ENCODE assay signal across 27 cellular contexts in the genomic region with DNA sequence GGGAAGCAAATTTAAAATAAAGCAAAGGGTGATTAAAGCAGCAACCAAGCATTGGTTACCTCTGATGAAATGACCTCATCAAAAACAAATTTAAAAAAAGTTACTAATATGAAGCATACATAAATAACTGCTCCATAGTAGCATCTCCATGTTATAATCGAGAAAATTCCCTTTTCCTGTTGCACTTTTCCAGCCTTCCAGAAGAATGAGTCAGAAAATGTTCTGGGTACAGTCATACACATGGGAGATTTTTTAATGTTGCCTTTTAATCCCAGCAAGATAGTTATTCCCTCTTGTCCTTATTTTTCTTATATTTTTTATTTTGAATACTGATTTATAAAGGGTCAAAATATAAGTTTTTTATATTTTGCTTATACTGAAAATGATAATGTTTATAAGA. TPM values are rescaled to one million over a fixed set of nuclear protein-coding genes. Genes with fewer than 3 reads are reported as not detected.
DNase-seq lines count a peak whose midpoint lies in the region; ATAC-seq, FAIRE-seq and TF ChIP-seq lines count a peak whose summit lies in the region.
"Had no signal": no experiment of that assay in that cellular context is flagged by ENCODE, and none has a peak within 500 bp of the region (broad histone marks: within the 10 kb centered on the region; RNA-seq: fewer than 3 reads in every experiment).

No MANE protein-coding gene starts in this region.

- H3K36me3 Mint-ChIP-seq in stimulated activated naive B cell treated with anti-CD40 and anti-IgM and Interleukin-4, amounts not matched to agents 10 μg/mL and 1 μg/mL and 100 μg/mL, for 72 hours = no peaks in the 10 kb centered on the region
- H3K36me3 Mint-ChIP-seq: natural killer cell treated with Interleukin-12 subunit alpha and Interleukin-12 subunit beta and Interleukin-15 and Interleukin-18, amount 100 ng/mL, for 72 hours; WTC11 had no signal

- peak; percentile 56; the same call in 2 of the 3 replicates for ATAC-seq in SK-N-SH treated with all-trans-retinoic acid at 6 μM for 48 hours
- no peak for ATAC-seq in HG03439 (IDR thresholded peaks at IDR 0.05; ENCODE audit: unreplicated experiment)
- no peak for ATAC-seq in stimulated activated naive B cell treated with anti-CD40 and anti-IgM and Interleukin-4, amounts not matched to agents 10 μg/mL and 1 μg/mL and 100 μg/mL, for 72 hours (replicated peaks)
- ATAC-seq: A549; K562; natural killer cell treated with Interleukin-12 subunit alpha and Interleukin-12 subunit beta and Interleukin-15 and Interleukin-18, amount 100 ng/mL, for 72 hours; T-helper 17 cell; WTC11 had no signal

- no peak for FAIRE-seq in H54 (lab: Jason Lieb, UNC)
- FAIRE-seq: A549, colon, frontal cortex, K562 had no signal

- TF ChIP-seq CTCF in fibroblast of pulmonary artery (IDR thresholded peaks at IDR 0.05; ENCODE audit: low read length, missing control alignments) = no peak

- no peaks in the 10 kb centered on the region for H3K4me1 Mint-ChIP-seq in stimulated activated naive B cell treated with anti-CD40 and anti-IgM and Interleukin-4, amounts not matched to agents 10 μg/mL and 1 μg/mL and 100 μg/mL, for 72 hours
- H3K4me1 Mint-ChIP-seq: activated CD4-positive, alpha-beta memory T cell treated with anti-CD3 and anti-CD28 coated beads, Interleukin-2, amount 10 ng/mL, durations not matched to agents 7 days and 5 days; T-helper 17 cell had no signal

- H3K4me3 ChIP-seq in fibroblast of pulmonary artery (replicated peaks; ENCODE audit: low read depth, low read length) = no peak overlapping the region
- H3K4me3 ChIP-seq: A549, K562, stomach, upper lobe of left lung had no signal

- H3K9me3 Mint-ChIP-seq in stimulated activated naive B cell treated with anti-CD40 and anti-IgM and Interleukin-4, amounts not matched to agents 10 μg/mL and 1 μg/mL and 100 μg/mL, for 72 hours = peaks cover 0 to 3% of the 10 kb centered on the region in 2 donors
- H3K9me3 Mint-ChIP-seq: activated CD4-positive, alpha-beta memory T cell treated with anti-CD3 and anti-CD28 coated beads, Interleukin-2, amount 10 ng/mL, durations not matched to agents 7 days and 5 days; CD4-positive, alpha-beta T cell; WTC11 had no signal

- DNase-seq in A172 (ENCODE audit: low spot score) (peak; percentile 41), H54 (ENCODE audit: insufficient read length, low spot score) (peak; percentile 1), fibroblast of pulmonary artery (ENCODE audit: low read depth) (peak; percentile 51), NCI-H2227 (lab: John Stamatoyannopoulos, UW; ENCODE audit: unreplicated experiment) (no peak), LoVo (ENCODE audit: low spot score) (no peak)
- DNase-seq in stimulated activated naive B cell treated with anti-CD40 and anti-IgM and Interleukin-4, amounts not matched to agents 10 μg/mL and 1 μg/mL and 100 μg/mL, for 72 hours = no peak
- DNase-seq: activated CD4-positive, alpha-beta memory T cell treated with anti-CD3 and anti-CD28 coated beads, Interleukin-2, amount 10 ng/mL, durations not matched to agents 7 days and 5 days; activated naive CD4-positive, alpha-beta T cell; activated T-cell treated with anti-CD3 and anti-CD28 coated beads, Interleukin-2, amount 50 U/mL, for 1 hour; CD4-positive, alpha-beta T cell; DMS53; NCI-H1092 treated with DMSO at 0.1 percent for 48 hours; NCI-H2107; NCI-H524; SHP77 treated with DMSO at 0.1 percent for 48 hours; stimulated activated CD4-positive, alpha-beta T cell treated with anti-CD3 and anti-CD28 coated beads, Interleukin-1b, Interleukin-23, amount 100 ng/mL, for 48 hours; stomach; T-helper 17 cell; upper lobe of left lung had no signal

- H3K27me3 Mint-ChIP-seq in stimulated activated naive B cell treated with anti-CD40 and anti-IgM and Interleukin-4, amounts not matched to agents 10 μg/mL and 1 μg/mL and 100 μg/mL, for 72 hours = peaks cover 3 to 6% of the 10 kb centered on the region in 2 donors
- H3K27me3 Mint-ChIP-seq: activated CD4-positive, alpha-beta memory T cell treated with anti-CD3 and anti-CD28 coated beads, Interleukin-2, amount 10 ng/mL, durations not matched to agents 7 days and 5 days had no signal

- no peak for TF ChIP-seq POLR2A in H54 (IDR thresholded peaks at IDR 0.05; ENCODE audit: low read depth, low read length)

- no peak overlapping the region for H3K27ac Mint-ChIP-seq in stimulated activated naive B cell treated with anti-CD40 and anti-IgM and Interleukin-4, amounts not matched to agents 10 μg/mL and 1 μg/mL and 100 μg/mL, for 72 hours
- H3K27ac Mint-ChIP-seq: activated CD4-positive, alpha-beta memory T cell treated with anti-CD3 and anti-CD28 coated beads, Interleukin-2, amount 10 ng/mL, durations not matched to agents 7 days and 5 days; CD4-positive, alpha-beta T cell; natural killer cell treated with Interleukin-12 subunit alpha and Interleukin-12 subunit beta and Interleukin-15 and Interleukin-18, amount 100 ng/mL, for 72 hours; T-helper 17 cell; WTC11 had no signal

- H3K4me3 Mint-ChIP-seq in stimulated activated naive B cell treated with anti-CD40 and anti-IgM and Interleukin-4, amounts not matched to agents 10 μg/mL and 1 μg/mL and 100 μg/mL, for 72 hours = no peak overlapping the region
- H3K4me3 Mint-ChIP-seq: activated CD4-positive, alpha-beta memory T cell treated with anti-CD3 and anti-CD28 coated beads, Interleukin-2, amount 10 ng/mL, durations not matched to agents 7 days and 5 days; CD4-positive, alpha-beta T cell; natural killer cell treated with Interleukin-12 subunit alpha and Interleukin-12 subunit beta and Interleukin-15 and Interleukin-18, amount 100 ng/mL, for 72 hours; T-helper 17 cell; WTC11 had no signal

TF ChIP-seq in SK-N-SH treated with all-trans-retinoic acid at 6 μM for 48 hours, 23 proteins besides CTCF, POLR2A, EP300 and RAD21 (continues in another document):
- TF ChIP-seq, protein P1, sequence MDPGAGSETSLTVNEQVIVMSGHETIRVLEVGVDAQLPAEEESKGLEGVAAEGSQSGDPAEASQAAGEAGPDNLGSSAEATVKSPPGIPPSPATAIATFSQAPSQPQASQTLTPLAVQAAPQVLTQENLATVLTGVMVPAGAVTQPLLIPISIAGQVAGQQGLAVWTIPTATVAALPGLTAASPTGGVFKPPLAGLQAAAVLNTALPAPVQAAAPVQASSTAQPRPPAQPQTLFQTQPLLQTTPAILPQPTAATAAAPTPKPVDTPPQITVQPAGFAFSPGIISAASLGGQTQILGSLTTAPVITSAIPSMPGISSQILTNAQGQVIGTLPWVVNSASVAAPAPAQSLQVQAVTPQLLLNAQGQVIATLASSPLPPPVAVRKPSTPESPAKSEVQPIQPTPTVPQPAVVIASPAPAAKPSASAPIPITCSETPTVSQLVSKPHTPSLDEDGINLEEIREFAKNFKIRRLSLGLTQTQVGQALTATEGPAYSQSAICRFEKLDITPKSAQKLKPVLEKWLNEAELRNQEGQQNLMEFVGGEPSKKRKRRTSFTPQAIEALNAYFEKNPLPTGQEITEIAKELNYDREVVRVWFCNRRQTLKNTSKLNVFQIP (CRISPR knock-in tag; IDR thresholded peaks at IDR 0.05; ENCODE audit: borderline replicate concordance, low read depth) = no peak
- TF ChIP-seq, protein P2, sequence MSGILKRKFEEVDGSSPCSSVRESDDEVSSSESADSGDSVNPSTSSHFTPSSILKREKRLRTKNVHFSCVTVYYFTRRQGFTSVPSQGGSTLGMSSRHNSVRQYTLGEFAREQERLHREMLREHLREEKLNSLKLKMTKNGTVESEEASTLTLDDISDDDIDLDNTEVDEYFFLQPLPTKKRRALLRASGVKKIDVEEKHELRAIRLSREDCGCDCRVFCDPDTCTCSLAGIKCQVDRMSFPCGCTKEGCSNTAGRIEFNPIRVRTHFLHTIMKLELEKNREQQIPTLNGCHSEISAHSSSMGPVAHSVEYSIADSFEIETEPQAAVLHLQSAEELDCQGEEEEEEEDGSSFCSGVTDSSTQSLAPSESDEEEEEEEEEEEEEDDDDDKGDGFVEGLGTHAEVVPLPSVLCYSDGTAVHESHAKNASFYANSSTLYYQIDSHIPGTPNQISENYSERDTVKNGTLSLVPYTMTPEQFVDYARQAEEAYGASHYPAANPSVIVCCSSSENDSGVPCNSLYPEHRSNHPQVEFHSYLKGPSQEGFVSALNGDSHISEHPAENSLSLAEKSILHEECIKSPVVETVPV (CRISPR knock-in tag; IDR thresholded peaks at IDR 0.05) = no peak
- TF ChIP-seq RARB (CRISPR knock-in tag; IDR thresholded peaks at IDR 0.05) = no peak
- no peak for TF ChIP-seq BACH2 (CRISPR knock-in tag; IDR thresholded peaks at IDR 0.05; ENCODE audit: borderline replicate concordance)
- no peak for TF ChIP-seq GLIS3 (CRISPR knock-in tag; IDR thresholded peaks at IDR 0.05)
- no peak for TF ChIP-seq CSDC2 (CRISPR knock-in tag; IDR thresholded peaks at IDR 0.05)
- no peak for TF ChIP-seq TCF4 (CRISPR knock-in tag; IDR thresholded peaks at IDR 0.05; ENCODE audit: borderline replicate concordance)
- TF ChIP-seq ZFP30 (CRISPR knock-in tag; IDR thresholded peaks at IDR 0.05) = no peak
- no peak for TF ChIP-seq ISL1 (CRISPR knock-in tag; IDR thresholded peaks at IDR 0.05)
- TF ChIP-seq PPARA (CRISPR knock-in tag; IDR thresholded peaks at IDR 0.05; ENCODE audit: borderline replicate concordance) = no peak
- TF ChIP-seq ZNF8 (CRISPR knock-in tag; IDR thresholded peaks at IDR 0.05) = no peak
- TF ChIP-seq, protein P3, sequence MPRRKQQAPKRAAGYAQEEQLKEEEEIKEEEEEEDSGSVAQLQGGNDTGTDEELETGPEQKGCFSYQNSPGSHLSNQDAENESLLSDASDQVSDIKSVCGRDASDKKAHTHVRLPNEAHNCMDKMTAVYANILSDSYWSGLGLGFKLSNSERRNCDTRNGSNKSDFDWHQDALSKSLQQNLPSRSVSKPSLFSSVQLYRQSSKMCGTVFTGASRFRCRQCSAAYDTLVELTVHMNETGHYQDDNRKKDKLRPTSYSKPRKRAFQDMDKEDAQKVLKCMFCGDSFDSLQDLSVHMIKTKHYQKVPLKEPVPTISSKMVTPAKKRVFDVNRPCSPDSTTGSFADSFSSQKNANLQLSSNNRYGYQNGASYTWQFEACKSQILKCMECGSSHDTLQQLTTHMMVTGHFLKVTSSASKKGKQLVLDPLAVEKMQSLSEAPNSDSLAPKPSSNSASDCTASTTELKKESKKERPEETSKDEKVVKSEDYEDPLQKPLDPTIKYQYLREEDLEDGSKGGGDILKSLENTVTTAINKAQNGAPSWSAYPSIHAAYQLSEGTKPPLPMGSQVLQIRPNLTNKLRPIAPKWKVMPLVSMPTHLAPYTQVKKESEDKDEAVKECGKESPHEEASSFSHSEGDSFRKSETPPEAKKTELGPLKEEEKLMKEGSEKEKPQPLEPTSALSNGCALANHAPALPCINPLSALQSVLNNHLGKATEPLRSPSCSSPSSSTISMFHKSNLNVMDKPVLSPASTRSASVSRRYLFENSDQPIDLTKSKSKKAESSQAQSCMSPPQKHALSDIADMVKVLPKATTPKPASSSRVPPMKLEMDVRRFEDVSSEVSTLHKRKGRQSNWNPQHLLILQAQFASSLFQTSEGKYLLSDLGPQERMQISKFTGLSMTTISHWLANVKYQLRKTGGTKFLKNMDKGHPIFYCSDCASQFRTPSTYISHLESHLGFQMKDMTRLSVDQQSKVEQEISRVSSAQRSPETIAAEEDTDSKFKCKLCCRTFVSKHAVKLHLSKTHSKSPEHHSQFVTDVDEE (CRISPR knock-in tag; IDR thresholded peaks at IDR 0.05) = no peak
- TF ChIP-seq TOX (CRISPR knock-in tag; IDR thresholded peaks at IDR 0.05; ENCODE audit: borderline replicate concordance) = no peak

RNA-seq across cellular contexts. Expression of a gene that starts 2.6 kb away (rescaled TPM):
- not detected in 2 replicates for total RNA-seq in A172 (2014; rRNA removed; shearing (Covaris generic))
- total RNA-seq: activated CD4-positive, alpha-beta memory T cell treated with anti-CD3 and anti-CD28 coated beads, Interleukin-2, amount 10 ng/mL, durations not matched to agents 7 days and 5 days; CD4-positive, alpha-beta T cell; frontal cortex; K562; natural killer cell treated with Interleukin-12 subunit alpha and Interleukin-12 subunit beta and Interleukin-15 and Interleukin-18, amount 100 ng/mL, for 72 hours; T-helper 17 cell; WTC11 had no signal

Comparison
In these comparisons a context has a peak if more than half of its experiments do, and no peak if none do; other contexts are left out.
1. DNase-seq: peak in A172 (single experiment), H54 (single experiment) and fibroblast of pulmonary artery (single experiment); none in NCI-H2227 (single experiment), LoVo (single experiment) and stimulated activated naive B cell treated with anti-CD40 and anti-IgM and Interleukin-4, amounts not matched to agents 10 μg/mL and 1 μg/mL and 100 μg/mL, for 72 hours (single experiment).